In genomic region chr13:76667551-76667950, GRCh38 we compare ENCODE assay signal across 8 cellular contexts.
DNase-seq lines count a peak whose midpoint lies in the region; ATAC-seq and TF ChIP-seq lines count a peak whose summit lies in the region.

No MANE protein-coding gene starts in this region.

- H3K27ac ChIP-seq in heart left ventricle: no peak overlapping the region
- no peak overlapping the region for H3K27ac ChIP-seq in uterus
- H3K27ac ChIP-seq in H9 (ENCODE audit: insufficient read length, low read depth, low read length): no peak overlapping the region

- H2BK12ac ChIP-seq in H9 (ENCODE audit: insufficient read length, low read depth, low read length): no peak overlapping the region

- ATAC-seq in Right ventricle myocardium superior (ENCODE audit: poor library complexity): peak; percentile 73
- peak in 3 of 4 donors; percentile 57 to 71 (median 63) for ATAC-seq in heart left ventricle
- no peak for ATAC-seq in GM19467 (IDR thresholded peaks at IDR 0.05; ENCODE audit: unreplicated experiment)

- no peak overlapping the region for H3K23ac ChIP-seq in H9 (ENCODE audit: insufficient read length, low read depth, low read length)

- H3K9me3 ChIP-seq in heart left ventricle (no peaks in the 10 kb centered on the region), uterus (no peaks in the 10 kb centered on the region), H9 (ENCODE audit: control insufficient read depth, low read depth, low read length) (no peaks in the 10 kb centered on the region)

- H3K14ac ChIP-seq in H9 (ENCODE audit: insufficient read depth, low read length): no peak overlapping the region

- TF ChIP-seq POLR2A in heart left ventricle (IDR thresholded peaks at IDR 0.05) (no peak), uterus (IDR thresholded peaks at IDR 0.05) (no peak)

- H3K9ac ChIP-seq in H9 (ENCODE audit: extremely low read depth, insufficient read length, low read length): no peak overlapping the region

- H3K18ac ChIP-seq in H9 (ENCODE audit: insufficient read length, low read depth, low read length): no peak overlapping the region

- no peaks in the 10 kb centered on the region for H3K36me3 Mint-ChIP-seq in endothelial cell (ENCODE audit: low read depth, unreplicated experiment)
- no peaks in the 10 kb centered on the region for H3K36me3 Mint-ChIP-seq in H9 (ENCODE audit: insufficient read depth in 1 of 3, low read depth in 3 of 3)

- H3K9me3 Mint-ChIP-seq in endothelial cell (ENCODE audit: unreplicated experiment) (no peaks in the 10 kb centered on the region), H9 (no peaks in the 10 kb centered on the region)

- H3T11ph ChIP-seq in H9 (ENCODE audit: low read length): no peak overlapping the region

- H2BK5ac ChIP-seq in H9 (ENCODE audit: insufficient read length, low read length): no peak overlapping the region

- H3K56ac ChIP-seq in H9 (ENCODE audit: insufficient read length, low read depth, low read length): no peak overlapping the region

- H3K79me2 ChIP-seq in H9 (ENCODE audit: insufficient read depth, low read length): no peaks in the 10 kb centered on the region

- no peak overlapping the region for H4K5ac ChIP-seq in H9 (ENCODE audit: insufficient read length, low read depth, low read length)

- H2BK15ac ChIP-seq in H9 (ENCODE audit: low read depth, low read length): no peak overlapping the region

- H3K36me3 ChIP-seq in heart left ventricle (no peaks in the 10 kb centered on the region), uterus (no peaks in the 10 kb centered on the region)

- H3K27ac Mint-ChIP-seq in endothelial cell (ENCODE audit: unreplicated experiment) (no peak overlapping the region), H9 (no peak overlapping the region)

- no peak overlapping the region for H4K91ac ChIP-seq in H9 (ENCODE audit: insufficient read length, low read depth, low read length)

- no peak overlapping the region for H2BK120ac ChIP-seq in H9 (ENCODE audit: low read depth, low read length, poor library complexity, severe bottlenecking)

- no peak overlapping the region for H3K4me2 ChIP-seq in H9 (ENCODE audit: insufficient read depth, insufficient read length, low read length)

- no peak overlapping the region for H3K4me3 ChIP-seq in heart left ventricle
- H3K4me3 ChIP-seq in uterus: no peak overlapping the region

- H4K20me1 ChIP-seq in H9 (ENCODE audit: control insufficient read depth, insufficient read depth, insufficient read length): no peaks in the 10 kb centered on the region

- H3K27me3 Mint-ChIP-seq in endothelial cell (ENCODE audit: unreplicated experiment) (no peaks in the 10 kb centered on the region), H9 (ENCODE audit: low read depth) (no peaks in the 10 kb centered on the region)

- no peak overlapping the region for H4K8ac ChIP-seq in H9 (replicated peaks; ENCODE audit: insufficient read length, low read depth, low read length)

- no peak overlapping the region for H3K4ac ChIP-seq in H9 (ENCODE audit: low read depth, low read length)

- H3K4me1 Mint-ChIP-seq in endothelial cell (ENCODE audit: unreplicated experiment) (peaks cover 2% of the 10 kb centered on the region), H9 (peaks cover 8 to 11% of the 10 kb centered on the region in 2 experiments)

- H3K4me1 ChIP-seq in heart left ventricle (peaks cover 0 to 31% (median 0%) of the 10 kb centered on the region in 12 donors), uterus (peaks cover 0 to 4% of the 10 kb centered on the region in 2 donors), H9 (ENCODE audit: insufficient read depth, low read length) (no peaks in the 10 kb centered on the region)

- no peak overlapping the region for H3K4me3 Mint-ChIP-seq in endothelial cell (ENCODE audit: unreplicated experiment)
- no peak overlapping the region for H3K4me3 Mint-ChIP-seq in H9

- peak in 11 of 12 donors; percentile 8 to 60 (median 38) for TF ChIP-seq CTCF in heart left ventricle (IDR thresholded peaks at IDR 0.05)
- peak; percentile 9 to 43 (median 33) for TF ChIP-seq CTCF in uterus (IDR thresholded peaks at IDR 0.05)
- TF ChIP-seq CTCF in endothelial cell (IDR thresholded peaks at IDR 0.05; ENCODE audit: unreplicated experiment): no peak
- TF ChIP-seq CTCF in H9 (conservative IDR thresholded peaks at IDR 0.05): no peak; the same call in 2 of the 3 replicates

- H3K27me3 ChIP-seq in heart left ventricle: no peaks in the 10 kb centered on the region
- H3K27me3 ChIP-seq in uterus: no peaks in the 10 kb centered on the region
- no peaks in the 10 kb centered on the region for H3K27me3 ChIP-seq in H9 (ENCODE audit: insufficient read depth, low read length)

- intact Hi-C loops in Right ventricle myocardium superior (cut with DNase I): loop anchor here (5.0 kb wide), 1 partner anchor 235 kb away; no protein-coding TSS in a partner anchor
- intact Hi-C loops in cardiac septum (cut with DNase I): loop anchor here (5.0 kb wide), 3 partner anchors 155 to 235 kb away; no protein-coding TSS in a partner anchor
- intact Hi-C loops in heart left ventricle (cut with DNase I): loop anchor here in 8 of 10 donors (1.0 to 10.0 kb wide), 6 partner anchors 155 to 793 kb away; partner anchors contain the start of gene KCTD12 (in 6 of the 8)
- intact Hi-C loops in uterus (cut with DNase I; ENCODE audit: low total_unique reads): no loop called here

- no peak overlapping the region for H2AK5ac ChIP-seq in H9 (ENCODE audit: insufficient read length, low read length)

- no peaks in the 10 kb centered on the region for H3K23me2 ChIP-seq in H9 (ENCODE audit: insufficient read length, low read depth, low read length, poor library complexity, severe bottlenecking)

- no peak overlapping the region for H2AFZ ChIP-seq in H9 (ENCODE audit: low read length)

- no peak for DNase-seq in Right ventricle myocardium superior
- no peak for DNase-seq in cardiac septum (ENCODE audit: low spot score)
- DNase-seq in RKO (ENCODE audit: low spot score): peak; percentile 30
- peak in 2 of 5 donors; percentile 24 to 26 for DNase-seq in heart left ventricle
- peak in 1 of 2 donors; percentile 37 for DNase-seq in uterus
- no peak for DNase-seq in endothelial cell (ENCODE audit: low spot score)
- no peak for DNase-seq in H9

- no peak overlapping the region for H2BK20ac ChIP-seq in H9 (ENCODE audit: low read depth, low read length, poor library complexity, severe bottlenecking)

- H3K79me1 ChIP-seq in H9 (ENCODE audit: insufficient read depth, low read depth, low read length, poor library complexity, severe bottlenecking): no peaks in the 10 kb centered on the region

Comparison
In these comparisons a context has a peak if more than half of its experiments do, and no peak if none do; other contexts are left out.
1. CTCF ChIP-seq: peak in heart left ventricle (11 of 12) and uterus (4 of 4); none in endothelial cell (single experiment) and H9 (single experiment).